ENCODE assay signal across 8 cellular contexts in genomic region chr16:85757341-85757822, GRCh38. TPM values are rescaled to one million over a fixed set of nuclear protein-coding genes. Genes with fewer than 3 reads are reported as not detected.
A peak's percentile ranks its signal among the peaks of the same experiment; 100 is the strongest.
DNase-seq lines count a peak whose midpoint lies in the region; ATAC-seq, FAIRE-seq and TF ChIP-seq lines count a peak whose summit lies in the region.
"Had no signal": no experiment of that assay in that cellular context is flagged by ENCODE, and none has a peak within 500 bp of the region (broad histone marks: within the 10 kb centered on the region; RNA-seq: fewer than 3 reads in every experiment).

No MANE protein-coding gene starts in this region.

- no peak for DNase-seq in GM18507 (ENCODE audit: extremely low spot score, insufficient read length, low read depth)
- DNase-seq in SJSA1 (ENCODE audit: low read depth in 1 of 2, low spot score in 2 of 2): peak in 1 of 2 experiments; percentile 61
- DNase-seq in naive B cell: peak; percentile 63
- no peak for DNase-seq in left lung
- no peak for DNase-seq in CD4-positive, alpha-beta memory T cell
- no peak for DNase-seq in right atrium auricular region (ENCODE audit: low spot score)

- H3K4me3 Mint-ChIP-seq in naive B cell: peak overlapping the region in 7 of 8 donors; percentile 83 to 96 (median 90)
- no peak overlapping the region for H3K4me3 Mint-ChIP-seq in CD4-positive, alpha-beta memory T cell
- H3K4me3 Mint-ChIP-seq: T-helper 1 cell treated with Interleukin-12 subunit alpha and Interleukin-12 subunit beta and Interleukin-4 antibody, amounts not matched to agents 30 μg/mL and 1 μg/mL, for 36 hours had no signal

- ATAC-seq in HG02642 (IDR thresholded peaks at IDR 0.05; ENCODE audit: poor library complexity, unreplicated experiment) (peak; percentile 29), naive B cell (ENCODE audit: low read depth in 2 of 2) (peak; percentile 9 to 11), left lung (no peak)

- POLR2A ChIA-PET in CD4-positive, alpha-beta memory T cell (lab: Charles Lee; ENCODE audit: partially characterized antibody): no interaction called here

- H3K27ac Mint-ChIP-seq in naive B cell: peak overlapping the region; percentile 99 to 100 (median 100)
- H3K27ac Mint-ChIP-seq in CD4-positive, alpha-beta memory T cell: no peak overlapping the region
- H3K27ac Mint-ChIP-seq: T-helper 1 cell treated with Interleukin-12 subunit alpha and Interleukin-12 subunit beta and Interleukin-4 antibody, amounts not matched to agents 30 μg/mL and 1 μg/mL, for 36 hours had no signal

- peak; percentile 85 for FAIRE-seq in GM18507 (lab: Jason Lieb, UNC)

- H3K4me3 ChIP-seq in SJSA1: no peak overlapping the region
- no peak overlapping the region for H3K4me3 ChIP-seq in left lung
- H3K4me3 ChIP-seq in CD4-positive, alpha-beta memory T cell (ENCODE audit: low read length in 2 of 2): no peak overlapping the region
- no peak overlapping the region for H3K4me3 ChIP-seq in right atrium auricular region

- intact Hi-C loops in left lung (cut with DNase I): no loop called here
- intact Hi-C loops in CD4-positive, alpha-beta memory T cell (cut with micrococcal nuclease): no loop called here

- H3K27me3 Mint-ChIP-seq in naive B cell: no peaks in the 10 kb centered on the region
- peaks cover 22 to 26% of the 10 kb centered on the region in 2 donors for H3K27me3 Mint-ChIP-seq in CD4-positive, alpha-beta memory T cell

- H3K9me3 Mint-ChIP-seq in naive B cell: peaks cover 0 to 13% (median 6%) of the 10 kb centered on the region in 7 donors
- H3K9me3 Mint-ChIP-seq in CD4-positive, alpha-beta memory T cell: no peaks in the 10 kb centered on the region
- H3K9me3 Mint-ChIP-seq: T-helper 1 cell treated with Interleukin-12 subunit alpha and Interleukin-12 subunit beta and Interleukin-4 antibody, amounts not matched to agents 30 μg/mL and 1 μg/mL, for 36 hours had no signal

- peaks cover 22% of the 10 kb centered on the region for H3K4me1 ChIP-seq in SJSA1 (replicated peaks)
- peaks cover 0 to 30% of the 10 kb centered on the region in 2 donors for H3K4me1 ChIP-seq in left lung
- peaks cover 8% of the 10 kb centered on the region for H3K4me1 ChIP-seq in CD4-positive, alpha-beta memory T cell (ENCODE audit: insufficient read depth, low read length)
- peaks cover 0 to 4% of the 10 kb centered on the region in 2 donors for H3K4me1 ChIP-seq in right atrium auricular region

- H3K36me3 Mint-ChIP-seq in naive B cell: peaks cover 0 to 8% of the 10 kb centered on the region in 2 donors
- no peaks in the 10 kb centered on the region for H3K36me3 Mint-ChIP-seq in CD4-positive, alpha-beta memory T cell

- peaks cover 77 to 97% (median 86%) of the 10 kb centered on the region in 3 donors for H3K4me1 Mint-ChIP-seq in naive B cell
- peaks cover 0 to 4% (median 1%) of the 10 kb centered on the region in 4 donors for H3K4me1 Mint-ChIP-seq in CD4-positive, alpha-beta memory T cell

- H3K36me3 ChIP-seq in SJSA1 (no peaks in the 10 kb centered on the region; the same call in 1 of the 2 replicates), left lung (no peaks in the 10 kb centered on the region), right atrium auricular region (no peaks in the 10 kb centered on the region)
- no peaks in the 10 kb centered on the region for H3K36me3 ChIP-seq in CD4-positive, alpha-beta memory T cell (ENCODE audit: insufficient read depth, low read length)

- H3K9me3 ChIP-seq in SJSA1 (replicated peaks): no peaks in the 10 kb centered on the region
- H3K9me3 ChIP-seq in left lung: no peaks in the 10 kb centered on the region
- no peaks in the 10 kb centered on the region for H3K9me3 ChIP-seq in CD4-positive, alpha-beta memory T cell (ENCODE audit: control insufficient read depth in 1 of 2, low read length in 2 of 2)
- no peaks in the 10 kb centered on the region for H3K9me3 ChIP-seq in right atrium auricular region

- no peak for TF ChIP-seq CTCF in left lung (IDR thresholded peaks at IDR 0.05)
- no peak for TF ChIP-seq CTCF in right atrium auricular region (IDR thresholded peaks at IDR 0.05)

- H3K27ac ChIP-seq in SJSA1 (peak overlapping the region; percentile 1; the same call in 1 of the 2 replicates), left lung (no peak overlapping the region), right atrium auricular region (no peak overlapping the region)
- no peak overlapping the region for H3K27ac ChIP-seq in CD4-positive, alpha-beta memory T cell (ENCODE audit: low read depth, low read length)

- CTCF ChIA-PET in CD4-positive, alpha-beta memory T cell (lab: Charles Lee; ENCODE audit: partially characterized antibody): interaction anchor here (5.1 kb wide), 1 partner anchor 98 kb away, joined by 29 read pairs; no protein-coding TSS in a partner anchor

- no peaks in the 10 kb centered on the region for H3K27me3 ChIP-seq in SJSA1 (replicated peaks)
- peaks cover 0 to 19% of the 10 kb centered on the region in 2 donors for H3K27me3 ChIP-seq in left lung
- H3K27me3 ChIP-seq in CD4-positive, alpha-beta memory T cell (ENCODE audit: insufficient read depth, low read length): peaks cover 2% of the 10 kb centered on the region
- no peaks in the 10 kb centered on the region for H3K27me3 ChIP-seq in right atrium auricular region

RNA-seq across cellular contexts. Expression of gene C16orf74, which starts 6.5 kb away (rescaled TPM):
- total RNA-seq in SJSA1 (2014; rRNA removed; shearing (Covaris generic)): 7.7 and 20.8 TPM in 2 replicates
- 100 to 1,000 TPM; 106 to 243 (median 143) TPM for polyA plus RNA-seq in naive B cell (ENCODE audit: low read depth in 6 of 6)
- total RNA-seq in left lung (1 to 10 TPM; 1.3 to 1.9 TPM), right atrium auricular region (1 to 10 TPM in 1 of 2 donors, under 1 TPM in 1; 0.79 to 1.4 TPM)
- total RNA-seq in CD4-positive, alpha-beta memory T cell: 10 to 100 TPM; 11.7 to 13.6 TPM
- 10 to 100 TPM; 15.0 to 16.5 TPM for polyA plus RNA-seq in CD4-positive, alpha-beta memory T cell

RNA-seq across cellular contexts. Expression of gene EMC8, which starts 42.0 kb away (rescaled TPM):
- 53.9 and 70.0 TPM in 2 replicates for total RNA-seq in SJSA1 (2014; rRNA removed; shearing (Covaris generic))
- polyA plus RNA-seq in naive B cell (ENCODE audit: low read depth in 6 of 6): 10 to 100 TPM; 18.8 to 27.7 (median 21.5) TPM
- total RNA-seq in left lung (10 to 100 TPM; 19.4 to 29.1 TPM), right atrium auricular region (10 to 100 TPM; 18.8 to 40.7 TPM)
- 10 to 100 TPM; 22.7 to 22.8 TPM for total RNA-seq in CD4-positive, alpha-beta memory T cell
- 10 to 100 TPM; 22.1 to 22.7 TPM for polyA plus RNA-seq in CD4-positive, alpha-beta memory T cell

RNA-seq across cellular contexts. Expression of gene COX4I1, which starts 42.1 kb away (rescaled TPM):
- total RNA-seq in SJSA1 (2014; rRNA removed; shearing (Covaris generic)): 631 and 775 TPM in 2 replicates
- 1,000 to 10,000 TPM in 5 of 6 donors, 100 to 1,000 TPM in 1; 943 to 1,321 (median 1,168) TPM for polyA plus RNA-seq in naive B cell (ENCODE audit: low read depth in 6 of 6)
- 100 to 1,000 TPM; 368 to 418 TPM for total RNA-seq in left lung
- 100 to 1,000 TPM; 490 to 521 TPM for total RNA-seq in CD4-positive, alpha-beta memory T cell
- 1,000 to 10,000 TPM in 1 of 2 donors, 100 to 1,000 TPM in 1; 904 to 1,127 TPM for polyA plus RNA-seq in CD4-positive, alpha-beta memory T cell
- 1,000 to 10,000 TPM; 1,383 to 1,567 TPM for total RNA-seq in right atrium auricular region

Comparison
In these comparisons a context has a peak if more than half of its experiments do, and no peak if none do; other contexts are left out.
1. H3K27ac Mint-ChIP-seq: peak in naive B cell (6 of 6); none in CD4-positive, alpha-beta memory T cell (0 of 7).
2. H3K4me3 Mint-ChIP-seq: peak in naive B cell (7 of 8); none in CD4-positive, alpha-beta memory T cell (0 of 8).